13 cellular contexts compared by ENCODE assay signal in the genomic region with DNA sequence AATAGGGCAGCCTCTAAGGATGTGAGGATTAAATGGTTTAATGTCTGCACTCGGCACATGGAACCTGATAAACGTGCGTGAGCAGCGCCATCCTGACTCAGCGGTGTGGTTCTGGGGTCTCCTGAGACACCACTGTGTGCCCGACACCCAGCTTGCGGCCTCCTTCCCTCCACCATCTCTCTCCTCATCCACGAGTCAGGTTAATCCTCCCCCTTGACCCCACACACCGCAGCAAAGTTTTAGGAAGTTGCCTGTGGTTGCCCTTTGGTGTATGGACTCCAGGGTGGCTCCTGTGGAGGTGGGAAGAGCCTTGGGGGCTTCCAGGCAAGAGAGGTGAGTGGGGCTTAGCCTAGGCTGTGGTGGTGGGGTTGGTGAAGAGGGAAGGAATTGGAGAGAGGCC.
DNase-seq lines count a peak whose midpoint lies in the region; ATAC-seq and TF ChIP-seq lines count a peak whose summit lies in the region.
"Had no signal": no experiment of that assay in that cellular context is flagged by ENCODE, and none has a peak within 500 bp of the region (broad histone marks: within the 10 kb centered on the region; RNA-seq: fewer than 3 reads in every experiment).

No MANE protein-coding gene starts in this region.

- POLR2A ChIA-PET in activated CD4-positive, alpha-beta memory T cell treated with anti-CD3 and anti-CD28 coated beads for 36 hours (lab: Charles Lee) = no interaction called here

- no peaks in the 10 kb centered on the region for H3K9me3 ChIP-seq in BLaER1
- no peaks in the 10 kb centered on the region for H3K9me3 ChIP-seq in lung (ENCODE audit: control insufficient read depth in 2 of 2, insufficient read depth in 1 of 2, low read length in 1 of 2)
- H3K9me3 ChIP-seq: BE2C had no signal

- peak overlapping the region; percentile 65 for H3K4me2 ChIP-seq in BLaER1

- H3K9me3 Mint-ChIP-seq in activated CD4-positive, alpha-beta memory T cell treated with anti-CD3 and anti-CD28 coated beads for 36 hours = no peaks in the 10 kb centered on the region
- H3K9me3 Mint-ChIP-seq: CD8-positive, alpha-beta T cell had no signal

- no peak overlapping the region for H3K27ac ChIP-seq in BLaER1
- H3K27ac ChIP-seq in coronary artery = no peak overlapping the region
- no peak overlapping the region for H3K27ac ChIP-seq in lung (ENCODE audit: low read depth in 1 of 2, low read length in 1 of 2)

- H3K4me1 ChIP-seq in BLaER1 (peaks cover 98% of the 10 kb centered on the region), lung (ENCODE audit: control insufficient read depth in 2 of 2, insufficient read depth in 2 of 2, low read length in 2 of 2) (no peaks in the 10 kb centered on the region)
- H3K4me1 ChIP-seq: BE2C had no signal

- peak; percentile 8 for DNase-seq in D341Med (ENCODE audit: low spot score)
- DNase-seq in coronary artery (ENCODE audit: low spot score) = peak; percentile 45
- peak; percentile 13 for DNase-seq in lung (ENCODE audit: low spot score)
- DNase-seq in activated CD4-positive, alpha-beta memory T cell treated with anti-CD3 and anti-CD28 coated beads for 36 hours = no peak
- DNase-seq in COLO829 (ENCODE audit: low spot score) = no peak
- DNase-seq in AML-193 (lab: John Stamatoyannopoulos, UW) = no peak
- DNase-seq: BE2C; CD8-positive, alpha-beta T cell; COR-L47; H9 had no signal

- no peaks in the 10 kb centered on the region for H3K36me3 Mint-ChIP-seq in activated CD4-positive, alpha-beta memory T cell treated with anti-CD3 and anti-CD28 coated beads for 36 hours
- H3K36me3 Mint-ChIP-seq: CD14-positive monocyte; CD8-positive, alpha-beta T cell had no signal

- ATAC-seq in lung (ENCODE audit: insufficient read depth, low FRiP score) = no peak
- ATAC-seq: CD8-positive, alpha-beta T cell; K562 had no signal

- H3K27me3 ChIP-seq in BLaER1 = no peaks in the 10 kb centered on the region
- H3K27me3 ChIP-seq in lung (ENCODE audit: control insufficient read depth, insufficient read depth) = no peaks in the 10 kb centered on the region

- H3K4me3 Mint-ChIP-seq in activated CD4-positive, alpha-beta memory T cell treated with anti-CD3 and anti-CD28 coated beads for 36 hours = no peak overlapping the region
- H3K4me3 Mint-ChIP-seq: CD14-positive monocyte; CD8-positive, alpha-beta T cell; H9 had no signal

- intact Hi-C loops in activated CD4-positive, alpha-beta memory T cell treated with anti-CD3 and anti-CD28 coated beads for 36 hours (cut with micrococcal nuclease) = no loop called here

- peaks cover 100% of the 10 kb centered on the region for H4K20me1 ChIP-seq in BLaER1

- no peaks in the 10 kb centered on the region for H3K4me1 Mint-ChIP-seq in activated CD4-positive, alpha-beta memory T cell treated with anti-CD3 and anti-CD28 coated beads for 36 hours (ENCODE audit: low read depth)
- H3K4me1 Mint-ChIP-seq: H9 had no signal

- no peak overlapping the region for H3K9ac ChIP-seq in BLaER1

- no peak overlapping the region for H3K27ac Mint-ChIP-seq in activated CD4-positive, alpha-beta memory T cell treated with anti-CD3 and anti-CD28 coated beads for 36 hours
- H3K27ac Mint-ChIP-seq: CD8-positive, alpha-beta T cell had no signal

- H3K4me3 ChIP-seq in BLaER1 (no peak overlapping the region), coronary artery (no peak overlapping the region), lung (no peak overlapping the region)
- H3K4me3 ChIP-seq: K562 had no signal

- peaks cover 6% of the 10 kb centered on the region for H3K27me3 Mint-ChIP-seq in activated CD4-positive, alpha-beta memory T cell treated with anti-CD3 and anti-CD28 coated beads for 36 hours

- H3K36me3 ChIP-seq in BLaER1 (peaks cover 91% of the 10 kb centered on the region), lung (ENCODE audit: control insufficient read depth in 2 of 2, insufficient read depth in 2 of 2, low read length in 2 of 2) (no peaks in the 10 kb centered on the region)
- H3K36me3 ChIP-seq: BE2C had no signal

- CTCF ChIA-PET in activated CD4-positive, alpha-beta memory T cell treated with anti-CD3 and anti-CD28 coated beads for 36 hours (lab: Charles Lee) = no interaction called here

- WGBS in lung, 2 donors = 84 to 86% methylated on average over 9 of the region's 9 CpGs

- TF ChIP-seq CTCF in coronary artery (IDR thresholded peaks at IDR 0.05) (no peak), lung (IDR thresholded peaks at IDR 0.05; ENCODE audit: control extremely low read depth, extremely low read depth) (no peak)

Comparison
In these comparisons a context has a peak if more than half of its experiments do, and no peak if none do; other contexts are left out.
1. DNase-seq: peak in D341Med (single experiment), coronary artery (single experiment) and lung (single experiment); none in activated CD4-positive, alpha-beta memory T cell treated with anti-CD3 and anti-CD28 coated beads for 36 hours (single experiment), COLO829 (single experiment) and AML-193 (0 of 2).